ENCODE assay signal across 21 cellular contexts in genomic region chr7:77475181-77475580, GRCh38.
"Had no signal": no experiment of that assay in that cellular context is flagged by ENCODE, and none has a peak within 500 bp of the region (broad histone marks: within the 10 kb centered on the region; RNA-seq: fewer than 3 reads in every experiment).

No MANE protein-coding gene starts in this region.

- H3K27ac Mint-ChIP-seq: activated CD4-positive, alpha-beta memory T cell treated with anti-CD3 and anti-CD28 coated beads for 36 hours; activated naive CD4-positive, alpha-beta T cell treated with anti-CD3 and anti-CD28 coated beads, Interleukin-2, amount 10 ng/mL, durations not matched to agents 7 days and 5 days; immature natural killer cell; stimulated activated memory B cell treated with anti-CD40 and anti-IgM and Interleukin-4, amounts not matched to agents 10 μg/mL and 1 μg/mL and 100 μg/mL, for 72 hours had no signal

- H3K79me2 ChIP-seq: hepatocyte had no signal

- H3K27me3 ChIP-seq: body of pancreas, hepatocyte, right lobe of liver, stomach, suprapubic skin, tibial nerve had no signal

- H3K4me3 ChIP-seq: body of pancreas, hepatocyte, lower lobe of right lung, right lobe of liver, stomach, suprapubic skin, tibial nerve had no signal

- H3K9me3 ChIP-seq: body of pancreas, lower lobe of right lung, right lobe of liver, stomach, suprapubic skin, tibial nerve had no signal

- H2AFZ ChIP-seq: hepatocyte had no signal

- H3K27ac ChIP-seq: body of pancreas, hepatocyte, lower lobe of right lung, right lobe of liver, stomach, suprapubic skin, tibial nerve had no signal

- H3K36me3 ChIP-seq: lower lobe of right lung, right lobe of liver, stomach, suprapubic skin, tibial nerve had no signal

- H3K4me1 Mint-ChIP-seq: activated naive CD4-positive, alpha-beta T cell treated with anti-CD3 and anti-CD28 coated beads, Interleukin-2, amount 10 ng/mL, durations not matched to agents 7 days and 5 days; naive B cell; stimulated activated memory B cell treated with anti-CD40 and anti-IgM and Interleukin-4, amounts not matched to agents 10 μg/mL and 1 μg/mL and 100 μg/mL, for 72 hours had no signal

- DNase-seq: activated CD4-positive, alpha-beta memory T cell treated with anti-CD3 and anti-CD28 coated beads for 36 hours; activated CD4-positive, alpha-beta T cell treated with anti-CD3 and anti-CD28 coated beads for 48 hours; activated effector memory CD4-positive, alpha-beta T cell treated with anti-CD3 and anti-CD28 coated beads, Interleukin-2, amount 50 U/mL, for 16 hours; activated naive CD4-positive, alpha-beta T cell treated with anti-CD3 and anti-CD28 coated beads, Interleukin-2, amount 10 ng/mL, durations not matched to agents 7 days and 5 days; body of pancreas; erythroblast; foreskin melanocyte; immature natural killer cell; lower lobe of right lung; naive B cell; occipital lobe; posterior cingulate gyrus; right lobe of liver; small intestine; stimulated activated CD4-positive, alpha-beta T cell treated with anti-CD3 and anti-CD28 coated beads, Interleukin-15, amount 100 ng/mL, for 24 hours; stomach had no signal

- H3K4me2 ChIP-seq: hepatocyte had no signal

- H3K36me3 Mint-ChIP-seq: activated CD4-positive, alpha-beta memory T cell treated with anti-CD3 and anti-CD28 coated beads for 36 hours; activated naive CD4-positive, alpha-beta T cell treated with anti-CD3 and anti-CD28 coated beads, Interleukin-2, amount 10 ng/mL, durations not matched to agents 7 days and 5 days; immature natural killer cell; naive B cell; stimulated activated memory B cell treated with anti-CD40 and anti-IgM and Interleukin-4, amounts not matched to agents 10 μg/mL and 1 μg/mL and 100 μg/mL, for 72 hours had no signal

- H3K4me3 Mint-ChIP-seq: activated CD4-positive, alpha-beta memory T cell treated with anti-CD3 and anti-CD28 coated beads for 36 hours; activated naive CD4-positive, alpha-beta T cell treated with anti-CD3 and anti-CD28 coated beads, Interleukin-2, amount 10 ng/mL, durations not matched to agents 7 days and 5 days; immature natural killer cell; naive B cell; stimulated activated memory B cell treated with anti-CD40 and anti-IgM and Interleukin-4, amounts not matched to agents 10 μg/mL and 1 μg/mL and 100 μg/mL, for 72 hours had no signal

- H3K4me1 ChIP-seq: body of pancreas, tibial nerve had no signal

- H3K27me3 Mint-ChIP-seq: activated CD4-positive, alpha-beta memory T cell treated with anti-CD3 and anti-CD28 coated beads for 36 hours; naive B cell; stimulated activated memory B cell treated with anti-CD40 and anti-IgM and Interleukin-4, amounts not matched to agents 10 μg/mL and 1 μg/mL and 100 μg/mL, for 72 hours had no signal

- ATAC-seq: body of pancreas; left lobe of liver; lower lobe of right lung; right lobe of liver; stimulated activated memory B cell treated with anti-CD40 and anti-IgM and Interleukin-4, amounts not matched to agents 10 μg/mL and 1 μg/mL and 100 μg/mL, for 72 hours had no signal

- H3K9me3 Mint-ChIP-seq: activated CD4-positive, alpha-beta memory T cell treated with anti-CD3 and anti-CD28 coated beads for 36 hours; activated naive CD4-positive, alpha-beta T cell treated with anti-CD3 and anti-CD28 coated beads, Interleukin-2, amount 10 ng/mL, durations not matched to agents 7 days and 5 days; immature natural killer cell; naive B cell; stimulated activated memory B cell treated with anti-CD40 and anti-IgM and Interleukin-4, amounts not matched to agents 10 μg/mL and 1 μg/mL and 100 μg/mL, for 72 hours had no signal
